In genomic region chr5:149445343-149445738, GRCh38 we compare ENCODE assay signal across 13 cellular contexts.
DNase-seq lines count a peak whose midpoint lies in the region; ATAC-seq, FAIRE-seq and TF ChIP-seq lines count a peak whose summit lies in the region.
"Had no signal": no experiment of that assay in that cellular context is flagged by ENCODE, and none has a peak within 500 bp of the region (broad histone marks: within the 10 kb centered on the region; RNA-seq: fewer than 3 reads in every experiment).

No MANE protein-coding gene starts in this region.

- 46% methylated on average over 7 of the region's 7 CpGs for WGBS in hepatocyte (ENCODE audit: low lambda C conversion rate, missing lambda C conversion rate)

- no peak for DNase-seq in Calu3
- no peak for DNase-seq in T-helper 17 cell
- DNase-seq in hepatocyte (ENCODE audit: low spot score): no peak
- no peak for DNase-seq in gastrocnemius medialis
- no peak for DNase-seq in HTR-8/SVneo (ENCODE audit: insufficient read length, low spot score)
- no peak for DNase-seq in frontal cortex (ENCODE audit: low spot score in 2 of 2)
- DNase-seq in CD1c-positive myeloid dendritic cell (ENCODE audit: extremely low spot score): no peak
- no peak for DNase-seq in activated CD8-positive, alpha-beta memory T cell treated with anti-CD3 and anti-CD28 coated beads, Interleukin-2, amount 10 ng/mL, durations not matched to agents 7 days and 5 days
- DNase-seq: BE2C; NCI-H2081; NK-92 treated with Interleukin-12 subunit alpha and Interleukin-12 subunit beta, amount 100 ng/mL, for 24 hours had no signal

- H3K27ac Mint-ChIP-seq in Calu3 (ENCODE audit: unreplicated experiment) (peak overlapping the region; percentile 49), T-helper 17 cell (no peak overlapping the region)
- H3K27ac Mint-ChIP-seq in activated CD8-positive, alpha-beta memory T cell treated with anti-CD3 and anti-CD28 coated beads, Interleukin-2, amount 10 ng/mL, durations not matched to agents 7 days and 5 days: no peak overlapping the region
- H3K27ac Mint-ChIP-seq: activated T-helper 1 cell treated with anti-CD3 and anti-CD28 coated beads, Interleukin-12 subunit alpha, Interleukin-12 subunit beta, Interleukin-2, Interleukin-4 antibody, amounts not matched to agents 30 ng/mL and 10 ng/mL and 1 ng/mL, durations not matched to agents 14 hours and 24 hours and 36 hours had no signal

- no peak overlapping the region for H3K4me3 ChIP-seq in hepatocyte
- no peak overlapping the region for H3K4me3 ChIP-seq in gastrocnemius medialis

- no peaks in the 10 kb centered on the region for H3K79me2 ChIP-seq in hepatocyte

- intact Hi-C loops in Calu3 (cut with micrococcal nuclease; ENCODE audit: unreplicated experiment) (loop anchor here (1.0 kb wide), 1 partner anchor 172 kb away; no protein-coding TSS in a partner anchor), gastrocnemius medialis (cut with DNase I; ENCODE audit: low total_unique reads) (no loop called here)

- H3K27ac ChIP-seq in hepatocyte (peak overlapping the region; percentile 86), gastrocnemius medialis (peak overlapping the region; percentile 0 to 98 (median 48))
- H3K27ac ChIP-seq: KMS-11 had no signal

- H3K9me3 Mint-ChIP-seq in Calu3 (ENCODE audit: low read depth, unreplicated experiment): no peaks in the 10 kb centered on the region
- H3K9me3 Mint-ChIP-seq in activated CD8-positive, alpha-beta memory T cell treated with anti-CD3 and anti-CD28 coated beads, Interleukin-2, amount 10 ng/mL, durations not matched to agents 7 days and 5 days (ENCODE audit: low read depth): no peaks in the 10 kb centered on the region
- H3K9me3 Mint-ChIP-seq: activated T-helper 1 cell treated with anti-CD3 and anti-CD28 coated beads, Interleukin-12 subunit alpha, Interleukin-12 subunit beta, Interleukin-2, Interleukin-4 antibody, amounts not matched to agents 30 ng/mL and 10 ng/mL and 1 ng/mL, durations not matched to agents 14 hours and 24 hours and 36 hours had no signal

- H3K4me1 ChIP-seq in hepatocyte (ENCODE audit: insufficient read depth): peaks cover 1% of the 10 kb centered on the region
- peaks cover 14 to 37% of the 10 kb centered on the region in 2 donors for H3K4me1 ChIP-seq in gastrocnemius medialis

- no peaks in the 10 kb centered on the region for H3K27me3 ChIP-seq in hepatocyte
- no peaks in the 10 kb centered on the region for H3K27me3 ChIP-seq in gastrocnemius medialis
- H3K27me3 ChIP-seq: BE2C had no signal

- H3K9me2 ChIP-seq in hepatocyte (replicated peaks; ENCODE audit: insufficient read depth): no peaks in the 10 kb centered on the region

- TF ChIP-seq CTCF in Calu3 (IDR thresholded peaks at IDR 0.05; ENCODE audit: unreplicated experiment) (no peak), hepatocyte (IDR thresholded peaks at IDR 0.05; ENCODE audit: poor library complexity) (no peak), gastrocnemius medialis (IDR thresholded peaks at IDR 0.05 in 4 of 5, conservative IDR thresholded peaks at IDR 0.05 in 1 of 5) (no peak)

- H3K36me3 ChIP-seq in hepatocyte (replicated peaks; ENCODE audit: insufficient read depth, low read depth): no peaks in the 10 kb centered on the region
- H3K36me3 ChIP-seq in gastrocnemius medialis: no peaks in the 10 kb centered on the region
- H3K36me3 ChIP-seq: BE2C had no signal

- no peaks in the 10 kb centered on the region for H3K9me3 ChIP-seq in T-helper 17 cell (ENCODE audit: control insufficient read depth, low read length, poor library complexity, severe bottlenecking)
- H3K9me3 ChIP-seq in hepatocyte (ENCODE audit: low read depth): no peaks in the 10 kb centered on the region
- no peaks in the 10 kb centered on the region for H3K9me3 ChIP-seq in gastrocnemius medialis
- H3K9me3 ChIP-seq: BE2C had no signal

- no peak overlapping the region for H3K4me2 ChIP-seq in hepatocyte
- H3K4me2 ChIP-seq: KMS-11 had no signal

- peak overlapping the region; percentile 0 for H2AFZ ChIP-seq in hepatocyte

- no peaks in the 10 kb centered on the region for H4K20me1 ChIP-seq in hepatocyte (ENCODE audit: insufficient read depth, poor library complexity, severe bottlenecking)

- H3K36me3 Mint-ChIP-seq in Calu3 (ENCODE audit: insufficient read depth, unreplicated experiment) (peaks cover 5% of the 10 kb centered on the region), T-helper 17 cell (ENCODE audit: low read depth) (no peaks in the 10 kb centered on the region)
- H3K36me3 Mint-ChIP-seq in activated CD8-positive, alpha-beta memory T cell treated with anti-CD3 and anti-CD28 coated beads, Interleukin-2, amount 10 ng/mL, durations not matched to agents 7 days and 5 days: no peaks in the 10 kb centered on the region

- FAIRE-seq in HTR-8/SVneo (lab: Jason Lieb, UNC) (no peak), frontal cortex (lab: Jason Lieb, UNC) (no peak)

- H3K4me3 Mint-ChIP-seq in Calu3 (ENCODE audit: low read depth, unreplicated experiment) (no peak overlapping the region), T-helper 17 cell (peak overlapping the region; percentile 12)
- H3K4me3 Mint-ChIP-seq in activated CD8-positive, alpha-beta memory T cell treated with anti-CD3 and anti-CD28 coated beads, Interleukin-2, amount 10 ng/mL, durations not matched to agents 7 days and 5 days: no peak overlapping the region
- H3K4me3 Mint-ChIP-seq: activated T-helper 1 cell treated with anti-CD3 and anti-CD28 coated beads, Interleukin-12 subunit alpha, Interleukin-12 subunit beta, Interleukin-2, Interleukin-4 antibody, amounts not matched to agents 30 ng/mL and 10 ng/mL and 1 ng/mL, durations not matched to agents 14 hours and 24 hours and 36 hours had no signal

- in situ Hi-C loops in gastrocnemius medialis (cut with MboI; ENCODE audit: low sequenced_read_pairs in 4 of 4): no loop called here

- H3K4me1 Mint-ChIP-seq in Calu3 (ENCODE audit: low read depth, unreplicated experiment): peaks cover 49% of the 10 kb centered on the region
- H3K4me1 Mint-ChIP-seq in T-helper 17 cell: peaks cover 10% of the 10 kb centered on the region
- H3K4me1 Mint-ChIP-seq in activated CD8-positive, alpha-beta memory T cell treated with anti-CD3 and anti-CD28 coated beads, Interleukin-2, amount 10 ng/mL, durations not matched to agents 7 days and 5 days: peaks cover 2% of the 10 kb centered on the region

- BruUV-seq in Calu3 (replicated peaks; lab: Mats Ljungman, UMichigan): no TSS peak

- H3K27me3 Mint-ChIP-seq in Calu3 (ENCODE audit: unreplicated experiment) (no peaks in the 10 kb centered on the region), T-helper 17 cell (peaks cover 26% of the 10 kb centered on the region)
- no peaks in the 10 kb centered on the region for H3K27me3 Mint-ChIP-seq in activated CD8-positive, alpha-beta memory T cell treated with anti-CD3 and anti-CD28 coated beads, Interleukin-2, amount 10 ng/mL, durations not matched to agents 7 days and 5 days

- CTCF ChIA-PET in Calu3 (lab: Charles Lee): interaction anchor here (0.7 to 1.3 kb wide), 8 partner anchors 11 to 187 kb away, joined by 3 read pairs; partner anchors contain the start of gene ARHGEF37
- CTCF ChIA-PET in activated CD8-positive, alpha-beta memory T cell treated with anti-CD3 and anti-CD28 coated beads, Interleukin-2, amount 10 ng/mL, durations not matched to agents 7 days and 5 days (lab: Charles Lee): interaction anchor here (0.7 to 3.4 kb wide), 10 partner anchors 9 to 178 kb away, joined by 3 to 30 read pairs (median 4); no protein-coding TSS in a partner anchor

- TF ChIP-seq POLR2A in gastrocnemius medialis (IDR thresholded peaks at IDR 0.05): no peak

- ATAC-seq in T-helper 17 cell (no peak), gastrocnemius medialis (no peak)
- no peak for ATAC-seq in activated CD8-positive, alpha-beta memory T cell treated with anti-CD3 and anti-CD28 coated beads, Interleukin-2, amount 10 ng/mL, durations not matched to agents 7 days and 5 days
